ENCODE assay signal across 9 cellular contexts in the genomic region with DNA sequence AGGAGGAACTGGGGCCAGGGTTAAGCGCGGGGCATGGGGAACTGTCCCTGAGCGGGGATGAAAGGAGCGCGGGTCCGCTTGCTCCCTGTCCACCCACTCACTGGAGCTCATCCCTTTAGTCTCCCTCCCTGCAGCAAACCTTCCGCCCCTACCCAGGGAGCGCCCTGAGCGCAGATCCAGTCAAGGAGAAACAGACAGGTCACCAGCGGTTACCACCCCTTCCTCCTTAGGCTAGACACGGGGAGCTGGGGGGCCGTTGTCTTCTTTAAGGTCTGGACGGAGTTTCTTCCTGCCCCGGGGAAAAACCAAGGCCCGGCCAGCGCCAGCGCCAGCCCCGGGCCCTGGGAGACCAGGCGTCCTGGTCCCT. TPM values are rescaled to one million over a fixed set of nuclear protein-coding genes. Genes with fewer than 3 reads are reported as not detected.
DNase-seq lines count a peak whose midpoint lies in the region; ATAC-seq and TF ChIP-seq lines count a peak whose summit lies in the region.
"Had no signal": no experiment of that assay in that cellular context is flagged by ENCODE, and none has a peak within 500 bp of the region (broad histone marks: within the 10 kb centered on the region; RNA-seq: fewer than 3 reads in every experiment).

No MANE protein-coding gene starts in this region.

- ATAC-seq in HG02678 (IDR thresholded peaks at IDR 0.05; ENCODE audit: unreplicated experiment) = no peak

- H3K27ac ChIP-seq in HUES48 (ENCODE audit: low read depth, low read length) (no peak overlapping the region), skin epidermis (peak overlapping the region in 15 of 21 experiments; percentile 5 to 80 (median 62))

- peaks cover 3% of the 10 kb centered on the region for H3K36me3 Mint-ChIP-seq in activated T-helper 1 cell treated with anti-CD3 and anti-CD28 coated beads, Interleukin-12 subunit alpha, Interleukin-12 subunit beta, Interleukin-2, Interleukin-4 antibody, amounts not matched to agents 30 ng/mL and 10 ng/mL and 1 ng/mL, durations not matched to agents 14 hours and 24 hours and 36 hours (ENCODE audit: low read depth)
- H3K36me3 Mint-ChIP-seq in immature natural killer cell = no peaks in the 10 kb centered on the region

- no peaks in the 10 kb centered on the region for H3K9me3 Mint-ChIP-seq in activated T-helper 1 cell treated with anti-CD3 and anti-CD28 coated beads, Interleukin-12 subunit alpha, Interleukin-12 subunit beta, Interleukin-2, Interleukin-4 antibody, amounts not matched to agents 30 ng/mL and 10 ng/mL and 1 ng/mL, durations not matched to agents 14 hours and 24 hours and 36 hours
- H3K9me3 Mint-ChIP-seq in immature natural killer cell = peaks cover 0 to 1% (median 0%) of the 10 kb centered on the region in 6 donors
- H3K9me3 Mint-ChIP-seq: dendritic cell treated with granulocyte-macrophage colony-stimulating factor and Interleukin-4, amounts not matched to agents 40 ng/mL and 50 ng/mL, for 4 days had no signal

- H3K27ac Mint-ChIP-seq in activated T-helper 1 cell treated with anti-CD3 and anti-CD28 coated beads, Interleukin-12 subunit alpha, Interleukin-12 subunit beta, Interleukin-2, Interleukin-4 antibody, amounts not matched to agents 30 ng/mL and 10 ng/mL and 1 ng/mL, durations not matched to agents 14 hours and 24 hours and 36 hours = no peak overlapping the region
- H3K27ac Mint-ChIP-seq in immature natural killer cell = no peak overlapping the region
- H3K27ac Mint-ChIP-seq: dendritic cell treated with granulocyte-macrophage colony-stimulating factor and Interleukin-4, amounts not matched to agents 40 ng/mL and 50 ng/mL, for 4 days had no signal

- H3K4me1 Mint-ChIP-seq in activated T-helper 1 cell treated with anti-CD3 and anti-CD28 coated beads, Interleukin-12 subunit alpha, Interleukin-12 subunit beta, Interleukin-2, Interleukin-4 antibody, amounts not matched to agents 30 ng/mL and 10 ng/mL and 1 ng/mL, durations not matched to agents 14 hours and 24 hours and 36 hours (ENCODE audit: low read depth) = peaks cover 8% of the 10 kb centered on the region
- H3K4me1 Mint-ChIP-seq in immature natural killer cell = peaks cover 10 to 11% of the 10 kb centered on the region in 2 donors

- peak overlapping the region; percentile 51 for H3K4me3 Mint-ChIP-seq in activated T-helper 1 cell treated with anti-CD3 and anti-CD28 coated beads, Interleukin-12 subunit alpha, Interleukin-12 subunit beta, Interleukin-2, Interleukin-4 antibody, amounts not matched to agents 30 ng/mL and 10 ng/mL and 1 ng/mL, durations not matched to agents 14 hours and 24 hours and 36 hours
- peak overlapping the region; percentile 41 to 68 (median 57) for H3K4me3 Mint-ChIP-seq in immature natural killer cell
- H3K4me3 Mint-ChIP-seq: dendritic cell treated with granulocyte-macrophage colony-stimulating factor and Interleukin-4, amounts not matched to agents 40 ng/mL and 50 ng/mL, for 4 days had no signal

- peaks cover 36% of the 10 kb centered on the region for H3K27me3 ChIP-seq in HUES48 (ENCODE audit: control insufficient read depth, insufficient read depth, low read length)

- H3K4me1 ChIP-seq in HUES48 (ENCODE audit: control insufficient read depth, insufficient read depth, low read length) = peaks cover 26% of the 10 kb centered on the region

- no peak for TF ChIP-seq CTCF in GM13976 (IDR thresholded peaks at IDR 0.05; ENCODE audit: borderline replicate concordance, control extremely low read depth, extremely low read depth, insufficient read depth, missing control alignments)

- peaks cover 48% of the 10 kb centered on the region for H3K27me3 Mint-ChIP-seq in activated T-helper 1 cell treated with anti-CD3 and anti-CD28 coated beads, Interleukin-12 subunit alpha, Interleukin-12 subunit beta, Interleukin-2, Interleukin-4 antibody, amounts not matched to agents 30 ng/mL and 10 ng/mL and 1 ng/mL, durations not matched to agents 14 hours and 24 hours and 36 hours (ENCODE audit: insufficient read depth)
- H3K27me3 Mint-ChIP-seq in immature natural killer cell (ENCODE audit: low read depth in 3 of 3) = peaks cover 21 to 32% (median 22%) of the 10 kb centered on the region in 3 donors

- intact Hi-C loops in activated T-helper 1 cell treated with anti-CD3 and anti-CD28 coated beads, Interleukin-12 subunit alpha, Interleukin-12 subunit beta, Interleukin-2, Interleukin-4 antibody, amounts not matched to agents 30 ng/mL and 10 ng/mL and 1 ng/mL, durations not matched to agents 14 hours and 24 hours and 36 hours (cut with micrococcal nuclease) = no loop called here

- no peaks in the 10 kb centered on the region for H3K9me3 ChIP-seq in HUES48 (ENCODE audit: control insufficient read depth, insufficient read depth, low read length)

- no peak for DNase-seq in activated T-helper 1 cell treated with anti-CD3 and anti-CD28 coated beads, Interleukin-12 subunit alpha, Interleukin-12 subunit beta, Interleukin-2, Interleukin-4 antibody, amounts not matched to agents 30 ng/mL and 10 ng/mL and 1 ng/mL, durations not matched to agents 14 hours and 24 hours and 36 hours (ENCODE audit: low spot score)
- DNase-seq in immature natural killer cell = no peak
- DNase-seq in GM13976 (ENCODE audit: low spot score) = no peak
- no peak for DNase-seq in NCI-H2081 (lab: John Stamatoyannopoulos, UW)
- DNase-seq: T1000 had no signal

- in situ Hi-C loops in GM13976 (cut with MboI; ENCODE audit: low sequenced_read_pairs, unreplicated experiment) = loop anchor here (25.0 kb wide), 1 partner anchor 495 kb away; the partner anchor contains the start of genes C1QA and C1QC

- peak overlapping the region; percentile 62 for H3K4me3 ChIP-seq in HUES48 (ENCODE audit: low read depth, low read length)
- H3K4me3 ChIP-seq in skin epidermis = peak overlapping the region; percentile 27 to 58 (median 50)

- no peaks in the 10 kb centered on the region for H3K36me3 ChIP-seq in HUES48 (ENCODE audit: control insufficient read depth, insufficient read depth, low read length)

- no peak overlapping the region for H3K9ac ChIP-seq in HUES48 (ENCODE audit: low read depth, low read length)

RNA-seq across cellular contexts. Expression of gene WNT4, which starts 1.0 kb away (rescaled TPM):
- not detected in 2 replicates for total RNA-seq in activated T-helper 1 cell treated with anti-CD3 and anti-CD28 coated beads, Interleukin-12 subunit alpha, Interleukin-12 subunit beta, Interleukin-2, Interleukin-4 antibody, amounts not matched to agents 30 ng/mL and 10 ng/mL and 1 ng/mL, durations not matched to agents 14 hours and 24 hours and 36 hours
- under 1 TPM in 1 of 3 donors, not detected in 2; 0.08 TPM for polyA plus RNA-seq in immature natural killer cell
